7 cellular contexts compared by ENCODE assay signal in the genomic region with DNA sequence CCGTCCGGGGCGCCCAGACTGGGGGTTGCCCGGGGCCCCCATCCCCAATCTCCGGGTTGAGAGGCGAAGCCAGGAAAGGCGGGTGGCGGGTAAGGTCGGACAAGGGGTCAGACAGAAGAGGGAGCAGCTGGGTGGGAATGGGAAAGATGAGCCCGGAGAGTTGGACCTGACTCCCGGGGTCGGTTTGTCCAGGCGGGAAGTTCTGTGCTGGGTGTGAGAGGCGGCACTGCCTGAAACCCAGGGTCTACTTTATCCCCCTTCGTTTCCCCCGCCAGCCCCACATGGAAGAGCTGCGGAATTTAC. TPM values are rescaled to one million over a fixed set of nuclear protein-coding genes. Genes with fewer than 3 reads are reported as not detected.
DNase-seq lines count a peak whose midpoint lies in the region; ATAC-seq and TF ChIP-seq lines count a peak whose summit lies in the region.

No MANE protein-coding gene starts in this region.

- peak overlapping the region; percentile 13; the same call in 1 of the 2 replicates for H3K9ac ChIP-seq in HUES48 (ENCODE audit: low read depth, low read length)

- intact Hi-C loops in activated T-helper 1 cell treated with anti-CD3 and anti-CD28 coated beads, Interleukin-12 subunit alpha, Interleukin-12 subunit beta, Interleukin-2, Interleukin-4 antibody, amounts not matched to agents 30 ng/mL and 10 ng/mL and 1 ng/mL, durations not matched to agents 14 hours and 24 hours and 36 hours (cut with micrococcal nuclease), result no loop called here
- intact Hi-C loops in stomach (cut with DNase I; ENCODE audit: low total_unique reads), result loop anchor here (10.0 kb wide), 1 partner anchor 55 kb away; no protein-coding TSS in a partner anchor

- peak overlapping the region; percentile 86 for H3K4me3 Mint-ChIP-seq in activated T-helper 1 cell treated with anti-CD3 and anti-CD28 coated beads, Interleukin-12 subunit alpha, Interleukin-12 subunit beta, Interleukin-2, Interleukin-4 antibody, amounts not matched to agents 30 ng/mL and 10 ng/mL and 1 ng/mL, durations not matched to agents 14 hours and 24 hours and 36 hours

- H3K4me1 ChIP-seq in HUES48 (ENCODE audit: control insufficient read depth, insufficient read depth, low read length) (peaks cover 44% of the 10 kb centered on the region), stomach (peaks cover 55 to 74% (median 64%) of the 10 kb centered on the region in 4 donors)

- H3K4me3 ChIP-seq in HUES48 (ENCODE audit: low read depth, low read length) (peak overlapping the region; percentile 86), iPS-18c (ENCODE audit: insufficient read depth, low read depth, low read length) (peak overlapping the region; percentile 79), stomach (peak overlapping the region; percentile 69 to 94 (median 82))

- no peaks in the 10 kb centered on the region for H3K9me3 Mint-ChIP-seq in activated T-helper 1 cell treated with anti-CD3 and anti-CD28 coated beads, Interleukin-12 subunit alpha, Interleukin-12 subunit beta, Interleukin-2, Interleukin-4 antibody, amounts not matched to agents 30 ng/mL and 10 ng/mL and 1 ng/mL, durations not matched to agents 14 hours and 24 hours and 36 hours

- no peak for DNase-seq in activated T-helper 1 cell treated with anti-CD3 and anti-CD28 coated beads, Interleukin-12 subunit alpha, Interleukin-12 subunit beta, Interleukin-2, Interleukin-4 antibody, amounts not matched to agents 30 ng/mL and 10 ng/mL and 1 ng/mL, durations not matched to agents 14 hours and 24 hours and 36 hours (ENCODE audit: low spot score)
- DNase-seq in stomach (no peak), NCI-H1105 (lab: John Stamatoyannopoulos, UW) (no peak), hippocampal formation (lab: John Stamatoyannopoulos, UW) (no peak)

- peak in 1 of 7 experiments; percentile 1 for TF ChIP-seq CTCF in stomach (IDR thresholded peaks at IDR 0.05)

- H3K27ac ChIP-seq in HUES48 (ENCODE audit: low read depth, low read length) (peak overlapping the region; percentile 91), stomach (peak overlapping the region; percentile 91 to 97 (median 96))

- no peak for TF ChIP-seq EP300 in stomach (IDR thresholded peaks at IDR 0.05)

- H3K36me3 Mint-ChIP-seq in activated T-helper 1 cell treated with anti-CD3 and anti-CD28 coated beads, Interleukin-12 subunit alpha, Interleukin-12 subunit beta, Interleukin-2, Interleukin-4 antibody, amounts not matched to agents 30 ng/mL and 10 ng/mL and 1 ng/mL, durations not matched to agents 14 hours and 24 hours and 36 hours (ENCODE audit: low read depth), result no peaks in the 10 kb centered on the region

- 1 to 4% (median 2%) methylated on average over 10 to 17 of the region's 17 CpGs for WGBS in stomach, 5 donors

- peaks cover 44% of the 10 kb centered on the region for H3K4me1 Mint-ChIP-seq in activated T-helper 1 cell treated with anti-CD3 and anti-CD28 coated beads, Interleukin-12 subunit alpha, Interleukin-12 subunit beta, Interleukin-2, Interleukin-4 antibody, amounts not matched to agents 30 ng/mL and 10 ng/mL and 1 ng/mL, durations not matched to agents 14 hours and 24 hours and 36 hours (ENCODE audit: low read depth)

- ATAC-seq in HG03354 (IDR thresholded peaks at IDR 0.05; ENCODE audit: poor library complexity, severe bottlenecking, unreplicated experiment), result no peak

- peak overlapping the region; percentile 34 for H3K27ac Mint-ChIP-seq in activated T-helper 1 cell treated with anti-CD3 and anti-CD28 coated beads, Interleukin-12 subunit alpha, Interleukin-12 subunit beta, Interleukin-2, Interleukin-4 antibody, amounts not matched to agents 30 ng/mL and 10 ng/mL and 1 ng/mL, durations not matched to agents 14 hours and 24 hours and 36 hours

- no peaks in the 10 kb centered on the region for H3K9me3 ChIP-seq in HUES48 (ENCODE audit: control insufficient read depth, insufficient read depth, low read length)
- H3K9me3 ChIP-seq in iPS-18c (ENCODE audit: control insufficient read depth, insufficient read depth, low read length), result peaks cover 2% of the 10 kb centered on the region
- no peaks in the 10 kb centered on the region for H3K9me3 ChIP-seq in stomach

- no peak for TF ChIP-seq POLR2A in stomach (IDR thresholded peaks at IDR 0.05)

- H3K27me3 Mint-ChIP-seq in activated T-helper 1 cell treated with anti-CD3 and anti-CD28 coated beads, Interleukin-12 subunit alpha, Interleukin-12 subunit beta, Interleukin-2, Interleukin-4 antibody, amounts not matched to agents 30 ng/mL and 10 ng/mL and 1 ng/mL, durations not matched to agents 14 hours and 24 hours and 36 hours (ENCODE audit: insufficient read depth), result no peaks in the 10 kb centered on the region

- peaks cover 7% of the 10 kb centered on the region for H3K36me3 ChIP-seq in HUES48 (ENCODE audit: control insufficient read depth, insufficient read depth, low read length)
- H3K36me3 ChIP-seq in stomach, result peaks cover 12 to 18% (median 14%) of the 10 kb centered on the region in 4 donors

- peaks cover 4% of the 10 kb centered on the region; the same call in 1 of the 2 replicates for H3K27me3 ChIP-seq in HUES48 (ENCODE audit: control insufficient read depth, insufficient read depth, low read length)
- no peaks in the 10 kb centered on the region for H3K27me3 ChIP-seq in stomach

RNA-seq across cellular contexts. Expression of a gene that starts 0.7 kb away (rescaled TPM):
- total RNA-seq in activated T-helper 1 cell treated with anti-CD3 and anti-CD28 coated beads, Interleukin-12 subunit alpha, Interleukin-12 subunit beta, Interleukin-2, Interleukin-4 antibody, amounts not matched to agents 30 ng/mL and 10 ng/mL and 1 ng/mL, durations not matched to agents 14 hours and 24 hours and 36 hours, result 127 and 128 TPM in 2 replicates
- total RNA-seq in stomach, result 100 to 1,000 TPM in 4 of 5 donors, 10 to 100 TPM in 1; 65.9 to 296 (median 128) TPM
- polyA plus RNA-seq in stomach, result 100 to 1,000 TPM; 121 to 157 (median 124) TPM

RNA-seq across cellular contexts. Expression of a gene that starts 2.4 kb away (rescaled TPM):
- 24.9 and 28.1 TPM in 2 replicates for total RNA-seq in activated T-helper 1 cell treated with anti-CD3 and anti-CD28 coated beads, Interleukin-12 subunit alpha, Interleukin-12 subunit beta, Interleukin-2, Interleukin-4 antibody, amounts not matched to agents 30 ng/mL and 10 ng/mL and 1 ng/mL, durations not matched to agents 14 hours and 24 hours and 36 hours
- total RNA-seq in stomach, result 10 to 100 TPM in 2 of 5 donors, 1 to 10 TPM in 1, under 1 TPM in 1, not detected in 1; 0.87 to 46.1 (median 11.0) TPM
- 10 to 100 TPM in 2 of 3 donors, 1 to 10 TPM in 1; 8.3 to 13.3 (median 11.8) TPM for polyA plus RNA-seq in stomach

RNA-seq across cellular contexts. Expression of a gene that starts 11.7 kb away (rescaled TPM):
- 1.9 and 4.1 TPM in 2 replicates for total RNA-seq in activated T-helper 1 cell treated with anti-CD3 and anti-CD28 coated beads, Interleukin-12 subunit alpha, Interleukin-12 subunit beta, Interleukin-2, Interleukin-4 antibody, amounts not matched to agents 30 ng/mL and 10 ng/mL and 1 ng/mL, durations not matched to agents 14 hours and 24 hours and 36 hours
- 10 to 100 TPM in 2 of 5 donors, under 1 TPM in 3; 0.29 to 25.9 (median 0.43) TPM for total RNA-seq in stomach
- 1 to 10 TPM; 2.7 to 4.7 (median 3.7) TPM for polyA plus RNA-seq in stomach

RNA-seq across cellular contexts. Expression of a gene that starts 20.5 kb away (rescaled TPM):
- total RNA-seq in activated T-helper 1 cell treated with anti-CD3 and anti-CD28 coated beads, Interleukin-12 subunit alpha, Interleukin-12 subunit beta, Interleukin-2, Interleukin-4 antibody, amounts not matched to agents 30 ng/mL and 10 ng/mL and 1 ng/mL, durations not matched to agents 14 hours and 24 hours and 36 hours, result 92.6 and 96.3 TPM in 2 replicates
- 100 to 1,000 TPM in 3 of 5 donors, 10 to 100 TPM in 2; 40.0 to 415 (median 116) TPM for total RNA-seq in stomach
- polyA plus RNA-seq in stomach, result 100 to 1,000 TPM in 2 of 3 donors, 10 to 100 TPM in 1; 70.3 to 149 (median 129) TPM

RNA-seq across cellular contexts. Expression of a gene that starts 23.2 kb away (rescaled TPM):
- total RNA-seq in activated T-helper 1 cell treated with anti-CD3 and anti-CD28 coated beads, Interleukin-12 subunit alpha, Interleukin-12 subunit beta, Interleukin-2, Interleukin-4 antibody, amounts not matched to agents 30 ng/mL and 10 ng/mL and 1 ng/mL, durations not matched to agents 14 hours and 24 hours and 36 hours, result 55.3 and 63.4 TPM in 2 replicates
- total RNA-seq in stomach, result 10 to 100 TPM; 12.7 to 78.2 (median 42.9) TPM
- polyA plus RNA-seq in stomach, result 10 to 100 TPM; 69.6 to 86.8 (median 72.4) TPM
